ENCODE assay signal across 21 cellular contexts in genomic region chr17:27420211-27420950, GRCh38.
"Had no signal": no experiment of that assay in that cellular context is flagged by ENCODE, and none has a peak within 500 bp of the region (broad histone marks: within the 10 kb centered on the region; RNA-seq: fewer than 3 reads in every experiment).

No MANE protein-coding gene starts in this region.

- H3K9me2 ChIP-seq: SK-N-SH had no signal

- H3K4me3 ChIP-seq: K562 had no signal

- H3K9me3 ChIP-seq: SK-N-SH had no signal

- H3K4me3 Mint-ChIP-seq: IgD-negative memory B cell had no signal

- H3K27me3 Mint-ChIP-seq: IgD-negative memory B cell had no signal

- H3K9me3 Mint-ChIP-seq: IgD-negative memory B cell had no signal

- ATAC-seq: K562 had no signal

- H3K27ac ChIP-seq: HL-60, KMS-11 had no signal

- DNase-seq: Kasumi-1, MM.1S, NCI-H1092 treated with DMSO at 0.1 percent for 48 hours, NCI-H1436, NCI-H187, NCI-H2029, NCI-H2081 treated with DMSO at 0.1 percent for 48 hours, NCI-H2171, NCI-H226, NCI-H446, NCI-H510A, NCI-H524 treated with DMSO at 0.1 percent for 48 hours, NCI-H69, NCI-H774, RPMI8226, SHP77, SK-N-SH had no signal

- H3K4me2 ChIP-seq: KMS-11, SK-N-SH had no signal

- H3K9ac ChIP-seq: KMS-11, SK-N-SH had no signal
